ENCODE assay signal across 7 cellular contexts in the genomic region with DNA sequence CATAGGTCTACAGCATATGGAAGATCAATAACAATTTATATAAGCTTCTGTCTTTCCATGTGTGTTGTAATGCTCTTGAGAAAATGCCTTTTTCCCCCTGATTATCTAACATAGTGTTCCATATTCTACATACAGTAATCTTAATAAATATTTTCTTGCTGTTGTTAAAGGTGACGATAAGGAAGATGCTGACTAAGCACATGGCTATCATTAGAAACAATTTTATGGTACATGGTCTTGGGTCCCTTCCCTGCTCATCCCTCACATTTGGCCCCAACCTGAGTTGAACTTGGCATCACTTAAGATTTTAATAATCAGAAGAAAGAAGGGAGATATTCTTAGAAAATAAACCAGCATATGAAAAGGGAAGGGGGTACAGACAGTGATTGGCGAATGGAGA.
"Had no signal": no experiment of that assay in that cellular context is flagged by ENCODE, and none has a peak within 500 bp of the region (broad histone marks: within the 10 kb centered on the region; RNA-seq: fewer than 3 reads in every experiment).

No MANE protein-coding gene starts in this region.

- DNase-seq: H9, HCEC 1CT had no signal

- H3K4me1 Mint-ChIP-seq: GM23338, H9 had no signal

- H3K9me3 Mint-ChIP-seq: GM23338, H9 had no signal

- H3K4me3 Mint-ChIP-seq: GM23338, H9 had no signal

- H3K27ac Mint-ChIP-seq: GM23338, H9 had no signal

- FAIRE-seq: H1, H54, HTR-8/SVneo, K562 had no signal

- H3K4me2 ChIP-seq: GM23338 had no signal

- H2AFZ ChIP-seq: GM23338 had no signal

- H3K4me3 ChIP-seq: GM23338, K562 had no signal

- ATAC-seq: GM23338, K562 had no signal
